In genomic region chr4:141133146-141134006, GRCh38 we compare ENCODE assay signal across 8 cellular contexts. TPM values are rescaled to one million over a fixed set of nuclear protein-coding genes. Genes with fewer than 3 reads are reported as not detected.
DNase-seq lines count a peak whose midpoint lies in the region; ATAC-seq, FAIRE-seq and TF ChIP-seq lines count a peak whose summit lies in the region.

TSS of gene RNF150 (minus strand) at chr4:141133469.

- intact Hi-C loops in Calu3 (cut with micrococcal nuclease; ENCODE audit: unreplicated experiment): loop anchor here (1.0 kb wide), 1 partner anchor 272 kb away; no protein-coding TSS in a partner anchor
- intact Hi-C loops in Right ventricle myocardium inferior (cut with DNase I): loop anchor here (1.0 to 5.0 kb wide), 5 partner anchors 131 to 272 kb away; no protein-coding TSS in a partner anchor

- CTCF ChIA-PET in Calu3 (lab: Charles Lee): interaction anchor here (1.0 kb wide), 1 partner anchor 249 kb away, joined by 5 read pairs; no protein-coding TSS in a partner anchor

- peaks cover 100% of the 10 kb centered on the region for H3K27me3 ChIP-seq in neutrophil
- peaks cover 0 to 17% (median 8%) of the 10 kb centered on the region in 4 donors for H3K27me3 ChIP-seq in upper lobe of left lung

- TF ChIP-seq CTCF in Calu3 (IDR thresholded peaks at IDR 0.05; ENCODE audit: unreplicated experiment) (no peak), neutrophil (IDR thresholded peaks at IDR 0.05) (no peak), upper lobe of left lung (IDR thresholded peaks at IDR 0.05) (peak in 5 of 6 experiments; percentile 26 to 63 (median 61))

- no TSS peak for BruUV-seq in Calu3 (replicated peaks; lab: Mats Ljungman, UMichigan)

- H3K9me3 Mint-ChIP-seq in Calu3 (ENCODE audit: low read depth, unreplicated experiment): no peaks in the 10 kb centered on the region
- no peaks in the 10 kb centered on the region for H3K9me3 Mint-ChIP-seq in activated naive CD8-positive, alpha-beta T cell treated with anti-CD3 and anti-CD28 coated beads, Interleukin-2, amount 50 U/mL, for 24 hours

- peak within 1 kb of the TSS; percentile 97 for H3K4me3 Mint-ChIP-seq in Calu3 (ENCODE audit: low read depth, unreplicated experiment)
- H3K4me3 Mint-ChIP-seq in activated naive CD8-positive, alpha-beta T cell treated with anti-CD3 and anti-CD28 coated beads, Interleukin-2, amount 50 U/mL, for 24 hours: peak within 1 kb of the TSS; percentile 83

- peak; percentile 93 for FAIRE-seq in HTR-8/SVneo (lab: Jason Lieb, UNC)

- no peak for TF ChIP-seq EP300 in upper lobe of left lung (IDR thresholded peaks at IDR 0.05)

- TF ChIP-seq POLR2A in upper lobe of left lung (IDR thresholded peaks at IDR 0.05): no peak

- ATAC-seq in GM21360 (IDR thresholded peaks at IDR 0.05; ENCODE audit: unreplicated experiment): peak; percentile 51
- ATAC-seq in activated naive CD8-positive, alpha-beta T cell treated with anti-CD3 and anti-CD28 coated beads, Interleukin-2, amount 50 U/mL, for 24 hours: peak; percentile 78
- peak; percentile 85 for ATAC-seq in Right ventricle myocardium inferior
- ATAC-seq in upper lobe of left lung (ENCODE audit: low FRiP score in 2 of 2): peak; percentile 75 to 87

- H3K4me1 Mint-ChIP-seq in Calu3 (ENCODE audit: low read depth, unreplicated experiment): no peaks in the 10 kb centered on the region
- peaks cover 5% of the 10 kb centered on the region for H3K4me1 Mint-ChIP-seq in activated naive CD8-positive, alpha-beta T cell treated with anti-CD3 and anti-CD28 coated beads, Interleukin-2, amount 50 U/mL, for 24 hours

- H3K27ac Mint-ChIP-seq in Calu3 (ENCODE audit: unreplicated experiment): no peak within 1 kb of the TSS
- H3K27ac Mint-ChIP-seq in activated naive CD8-positive, alpha-beta T cell treated with anti-CD3 and anti-CD28 coated beads, Interleukin-2, amount 50 U/mL, for 24 hours: no peak within 1 kb of the TSS

- peak within 1 kb of the TSS; percentile 26 to 47 for H3K4me3 ChIP-seq in neutrophil (ENCODE audit: low read depth in 1 of 2, low read length in 1 of 2)
- peak within 1 kb of the TSS; percentile 51 to 69 (median 56) for H3K4me3 ChIP-seq in upper lobe of left lung

- H3K36me3 Mint-ChIP-seq in Calu3 (ENCODE audit: insufficient read depth, unreplicated experiment): peaks cover 12% of the 10 kb centered on the region
- H3K36me3 Mint-ChIP-seq in activated naive CD8-positive, alpha-beta T cell treated with anti-CD3 and anti-CD28 coated beads, Interleukin-2, amount 50 U/mL, for 24 hours (ENCODE audit: low read depth): no peaks in the 10 kb centered on the region

- H3K27ac ChIP-seq in neutrophil: no peak within 1 kb of the TSS
- H3K27ac ChIP-seq in upper lobe of left lung: peak within 1 kb of the TSS in 1 of 4 donors; percentile 49

- peak; percentile 65 for DNase-seq in Calu3
- peak; percentile 83 for DNase-seq in HTR-8/SVneo (ENCODE audit: insufficient read length, low spot score)
- DNase-seq in NOMO-1 treated with DMSO at 0.1 percent for 48 hours (lab: John Stamatoyannopoulos, UW; ENCODE audit: unreplicated experiment): peak; percentile 49
- DNase-seq in activated naive CD8-positive, alpha-beta T cell treated with anti-CD3 and anti-CD28 coated beads, Interleukin-2, amount 50 U/mL, for 24 hours: peak; percentile 67
- peak; percentile 86 for DNase-seq in Right ventricle myocardium inferior (ENCODE audit: missing footprints)
- DNase-seq in upper lobe of left lung: peak; percentile 53 to 92

- H3K9me3 ChIP-seq in neutrophil (no peaks in the 10 kb centered on the region), upper lobe of left lung (no peaks in the 10 kb centered on the region)

- H3K36me3 ChIP-seq in neutrophil (no peaks in the 10 kb centered on the region), upper lobe of left lung (no peaks in the 10 kb centered on the region)

- peaks cover 80% of the 10 kb centered on the region for H3K27me3 Mint-ChIP-seq in Calu3 (ENCODE audit: unreplicated experiment)
- peaks cover 64% of the 10 kb centered on the region for H3K27me3 Mint-ChIP-seq in activated naive CD8-positive, alpha-beta T cell treated with anti-CD3 and anti-CD28 coated beads, Interleukin-2, amount 50 U/mL, for 24 hours

- H3K4me1 ChIP-seq in neutrophil (ENCODE audit: control insufficient read depth in 1 of 2, insufficient read depth in 1 of 2, low read depth in 1 of 2, low read length in 1 of 2): peaks cover 9 to 15% of the 10 kb centered on the region in 2 experiments
- H3K4me1 ChIP-seq in upper lobe of left lung: peaks cover 13 to 23% (median 16%) of the 10 kb centered on the region in 4 donors

- WGBS in upper lobe of left lung, 2 donors: 5 to 7% methylated on average over 10 to 32 of the region's 50 CpGs

RNA-seq across cellular contexts. Expression of gene RNF150, which starts in this region (rescaled TPM):
- total RNA-seq in Calu3 (2022) (0.14 and 0.17 TPM in 2 replicates), Right ventricle myocardium inferior (56.1 TPM), upper lobe of left lung (1 to 10 TPM in 5 of 6 donors, under 1 TPM in 1; 0.46 to 2.1 (median 1.4) TPM)

Comparison
In these comparisons a context has a peak if more than half of its experiments do, and no peak if none do; other contexts are left out.
1. RNA of gene RNF150 (total RNA-seq): 56.1 TPM in Right ventricle myocardium inferior (single experiment); 0.46 to 2.1 TPM in upper lobe of left lung and 0.14 to 0.17 TPM in Calu3; every median in the first group is over 10 times any median in the second.
2. Peak in DNase-seq in Calu3; RNA of the gene not detected or under 1 TPM.
3. CTCF ChIP-seq: peak in upper lobe of left lung (5 of 6); none in Calu3 (single experiment) and neutrophil (single experiment).
4. Peak in every context shown above with its lines, with median percentiles within 50 percentile points of each other: DNase-seq and ATAC-seq.